ENCODE assay signal across 8 cellular contexts in the genomic region with DNA sequence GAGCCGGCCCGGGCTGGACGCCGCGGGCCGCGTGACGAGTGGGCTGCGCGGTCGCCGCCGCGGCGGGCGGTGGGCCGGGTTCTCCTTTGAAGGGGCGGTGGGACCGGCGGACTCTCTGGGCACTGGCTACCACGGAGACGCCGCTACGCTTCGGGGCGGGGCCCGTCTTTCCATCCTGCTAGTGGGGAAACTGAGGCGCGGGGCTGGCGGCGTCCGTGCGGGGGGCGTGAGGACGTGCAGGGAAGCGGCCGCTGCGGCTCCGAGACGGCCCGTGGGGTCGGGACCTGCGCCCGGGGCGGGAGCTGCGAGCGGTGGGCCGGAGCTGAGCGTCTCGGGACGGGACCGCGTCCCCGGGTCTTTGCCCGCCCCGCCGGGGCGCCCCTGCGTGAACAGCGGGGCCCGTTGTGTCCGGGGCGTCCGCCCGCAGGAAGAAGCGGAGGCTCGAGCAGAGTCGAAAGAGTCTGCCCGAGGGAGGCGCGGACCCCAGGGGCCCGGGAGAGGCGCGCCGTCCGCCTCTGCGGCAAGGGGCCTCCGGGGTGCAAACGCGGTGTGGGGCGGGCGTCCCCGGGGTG. TPM values are rescaled to one million over a fixed set of nuclear protein-coding genes. Genes with fewer than 3 reads are reported as not detected.
DNase-seq lines count a peak whose midpoint lies in the region; ATAC-seq and TF ChIP-seq lines count a peak whose summit lies in the region.

No MANE protein-coding gene starts in this region.

- H4K20me1 ChIP-seq in DOHH2 (ENCODE audit: control insufficient read depth, insufficient read depth, low read depth, low read length) = peaks cover 24% of the 10 kb centered on the region
- no peaks in the 10 kb centered on the region for H4K20me1 ChIP-seq in neural cell (ENCODE audit: insufficient read depth)

- peak; percentile 26 for ATAC-seq in GM21367 (IDR thresholded peaks at IDR 0.05; ENCODE audit: unreplicated experiment)
- ATAC-seq in HG03565 (IDR thresholded peaks at IDR 0.05; ENCODE audit: unreplicated experiment) = peak; percentile 10

- H3K4me1 Mint-ChIP-seq in chondrocyte (ENCODE audit: low read depth) = peaks cover 41% of the 10 kb centered on the region

- H3K4me2 ChIP-seq in DOHH2 (ENCODE audit: low read length) (peak overlapping the region; percentile 84), neural cell (ENCODE audit: low read length) (no peak overlapping the region)

- H3K9me3 Mint-ChIP-seq in chondrocyte (ENCODE audit: low read depth) = peaks cover 6% of the 10 kb centered on the region

- H2AFZ ChIP-seq in neural cell (ENCODE audit: low read depth, low read length) = peak overlapping the region; percentile 51

- H3K4me1 ChIP-seq in DOHH2 (ENCODE audit: control insufficient read depth, low read length) = peaks cover 40% of the 10 kb centered on the region

- H3K36me3 Mint-ChIP-seq in chondrocyte (ENCODE audit: low read depth) = peaks cover 5% of the 10 kb centered on the region

- H3K79me2 ChIP-seq in DOHH2 (ENCODE audit: control insufficient read depth, low read length) (peaks cover 49% of the 10 kb centered on the region), neural cell (replicated peaks; ENCODE audit: insufficient read depth, low read length) (peaks cover 39% of the 10 kb centered on the region)

- peak overlapping the region; percentile 69 for H3K4me3 Mint-ChIP-seq in chondrocyte (ENCODE audit: unreplicated experiment)

- peak overlapping the region; percentile 68 for H3K9ac ChIP-seq in neural cell (ENCODE audit: low read length)

- no peaks in the 10 kb centered on the region for H3K9me2 ChIP-seq in DOHH2 (replicated peaks; ENCODE audit: control insufficient read depth, low read length)
- no peaks in the 10 kb centered on the region for H3K9me2 ChIP-seq in neural cell (ENCODE audit: insufficient read depth, low read length)

- H3K27me3 ChIP-seq in DOHH2 (ENCODE audit: control insufficient read depth, low read length) = no peaks in the 10 kb centered on the region
- no peaks in the 10 kb centered on the region for H3K27me3 ChIP-seq in neural cell (ENCODE audit: insufficient read depth, low read depth, low read length)

- H3K36me3 ChIP-seq in DOHH2 (ENCODE audit: control insufficient read depth, low read length) (peaks cover 31% of the 10 kb centered on the region), neural cell (ENCODE audit: insufficient read depth, low read length) (no peaks in the 10 kb centered on the region)

- TF ChIP-seq RAD21 in neural cell (conservative IDR thresholded peaks at IDR 0.05) = no peak

- TF ChIP-seq EP300 in neural cell (conservative IDR thresholded peaks at IDR 0.05; ENCODE audit: poor library complexity, severe bottlenecking) = peak; percentile 7

- H3K4me3 ChIP-seq in DOHH2 (ENCODE audit: low read length) = peak overlapping the region; percentile 79
- peak overlapping the region; percentile 68 for H3K4me3 ChIP-seq in neural cell (ENCODE audit: low read length)

- H3K27ac ChIP-seq in DOHH2 (ENCODE audit: low read depth, low read length) (no peak overlapping the region), neural cell (ENCODE audit: low read length) (no peak overlapping the region)

- DNase-seq in chondrocyte (ENCODE audit: low spot score) (no peak), hepatic stellate cell (ENCODE audit: low spot score) (no peak), NCI-H524 treated with DMSO at 0.1 percent for 48 hours (lab: John Stamatoyannopoulos, UW) (no peak), SHP77 treated with DMSO at 0.1 percent for 48 hours (lab: John Stamatoyannopoulos, UW) (no peak)

- H3K9me3 ChIP-seq in DOHH2 (ENCODE audit: control insufficient read depth, insufficient read depth, low read length) (no peaks in the 10 kb centered on the region), neural cell (ENCODE audit: low read length) (no peaks in the 10 kb centered on the region)

- no peak overlapping the region for H3K27ac Mint-ChIP-seq in chondrocyte (ENCODE audit: unreplicated experiment)

- TF ChIP-seq CTCF in DOHH2 (IDR thresholded peaks at IDR 0.05; ENCODE audit: low read depth, low read length, poor library complexity, severe bottlenecking) = no peak
- TF ChIP-seq CTCF in chondrocyte (IDR thresholded peaks at IDR 0.05) = no peak
- TF ChIP-seq CTCF in neural cell (IDR thresholded peaks at IDR 0.05; ENCODE audit: poor library complexity, severe bottlenecking) = no peak

- H3F3A ChIP-seq in DOHH2 (ENCODE audit: control insufficient read depth, insufficient read depth) (no peaks in the 10 kb centered on the region), neural cell (ENCODE audit: insufficient read depth, low read length, poor library complexity, severe bottlenecking) (peaks cover 3% of the 10 kb centered on the region)

- no peaks in the 10 kb centered on the region for H3K27me3 Mint-ChIP-seq in chondrocyte (ENCODE audit: low read depth)

TF ChIP-seq in neural cell, 6 proteins besides CTCF, POLR2A, EP300 and RAD21:
- TF ChIP-seq SMC3 (conservative IDR thresholded peaks at IDR 0.05; ENCODE audit: poor library complexity) (no peak), TAF1 (IDR thresholded peaks at IDR 0.05; ENCODE audit: low read depth) (peak; percentile 18), POLR2AphosphoS5 (IDR thresholded peaks at IDR 0.05) (peak; percentile 65)

RNA-seq across cellular contexts. Expression of a gene that starts 0.5 kb away (rescaled TPM):
- 31.0 to 97.4 TPM (median 88.9 TPM) in 3 replicates for total RNA-seq in chondrocyte
- polyA plus RNA-seq in neural cell = 77.1 and 95.9 TPM in 2 replicates
- 32.4 and 35.1 TPM in 2 replicates for polyA minus RNA-seq in neural cell
